In the genomic region with DNA sequence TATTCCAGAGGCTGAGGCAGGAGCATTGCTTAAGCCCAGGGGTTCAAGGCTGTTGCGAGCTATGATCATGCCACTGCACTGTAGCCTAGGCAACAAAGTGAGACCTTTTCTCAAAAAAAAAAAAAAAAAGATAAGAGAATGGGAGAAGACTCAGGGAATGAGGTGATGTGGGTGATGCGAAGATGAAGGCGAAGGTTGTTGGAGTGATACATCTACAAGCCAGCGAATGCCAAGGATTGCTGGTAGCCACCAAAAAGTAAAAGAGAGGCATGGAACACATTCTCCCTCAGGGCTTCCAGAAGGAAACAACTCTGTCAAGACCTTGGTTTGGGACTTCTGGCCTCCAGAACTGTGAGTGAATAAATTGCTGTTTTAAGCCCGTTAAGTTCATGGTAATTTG, we compare ENCODE assay signal across 3 cellular contexts.
"Had no signal": no experiment of that assay in that cellular context is flagged by ENCODE, and none has a peak within 500 bp of the region (broad histone marks: within the 10 kb centered on the region; RNA-seq: fewer than 3 reads in every experiment).

No MANE protein-coding gene starts in this region.

- ATAC-seq: GM12878 had no signal

- H3K4me3 ChIP-seq: GM12878 had no signal

- DNase-seq: GDM1, GF-D8 had no signal
